24 cellular contexts compared by ENCODE assay signal in genomic region chr5:61582421-61582820, GRCh38.
"Had no signal": no experiment of that assay in that cellular context is flagged by ENCODE, and none has a peak within 500 bp of the region (broad histone marks: within the 10 kb centered on the region; RNA-seq: fewer than 3 reads in every experiment).

No MANE protein-coding gene starts in this region.

- ATAC-seq: activated T-helper 17 cell treated with anti-CD3 and anti-CD28 coated beads, Interleukin-2, amount 50 U/mL, for 72 hours; effector memory CD8-positive, alpha-beta T cell; foreskin keratinocyte; left lobe of liver; natural killer cell treated with Interleukin-12 subunit alpha and Interleukin-12 subunit beta and Interleukin-15 and Interleukin-18, amount 100 ng/mL, for 72 hours; sciatic nerve; stimulated activated naive B cell treated with anti-CD40 and anti-IgM and Interleukin-4, amounts not matched to agents 10 μg/mL and 1 μg/mL and 100 μg/mL, for 72 hours had no signal

- H3K27me3 ChIP-seq: pancreas, transverse colon, uterus had no signal

- H3K27ac Mint-ChIP-seq: activated naive CD8-positive, alpha-beta T cell treated with anti-CD3 and anti-CD28 coated beads for 36 hours; activated T-cell treated with anti-CD3 and anti-CD28 coated beads, Interleukin-2, amount 50 U/mL, for 24 hours; activated T-helper 17 cell treated with anti-CD3 and anti-CD28 coated beads, Interleukin-2, amount 50 U/mL, for 72 hours; brain; effector memory CD8-positive, alpha-beta T cell; natural killer cell treated with Interleukin-12 subunit alpha and Interleukin-12 subunit beta and Interleukin-15 and Interleukin-18, amount 100 ng/mL, for 72 hours; stimulated activated naive B cell treated with anti-CD40 and anti-IgM and Interleukin-4, amounts not matched to agents 10 μg/mL and 1 μg/mL and 100 μg/mL, for 72 hours had no signal

- H3K9me3 Mint-ChIP-seq: activated naive CD8-positive, alpha-beta T cell treated with anti-CD3 and anti-CD28 coated beads for 36 hours; effector memory CD8-positive, alpha-beta T cell; natural killer cell treated with Interleukin-12 subunit alpha and Interleukin-12 subunit beta and Interleukin-15 and Interleukin-18, amount 100 ng/mL, for 72 hours had no signal

- H3K4me3 ChIP-seq: dorsolateral prefrontal cortex, pancreas, smooth muscle cell, transverse colon, uterus had no signal

- H3K9me3 ChIP-seq: pancreas, transverse colon, uterus had no signal

- DNase-seq: activated CD8-positive, alpha-beta memory T cell treated with anti-CD3 and anti-CD28 coated beads, Interleukin-2, amount 50 U/mL, for 4 hours; activated naive CD4-positive, alpha-beta T cell treated with Interleukin-2 at 50 U/mL for 16 hours; activated naive CD8-positive, alpha-beta T cell treated with anti-CD3 and anti-CD28 coated beads for 36 hours; activated T-cell treated with anti-CD3 and anti-CD28 coated beads, Interleukin-2, amount 50 U/mL, for 24 hours; central memory CD4-positive, alpha-beta T cell; dorsolateral prefrontal cortex; effector memory CD8-positive, alpha-beta T cell; foreskin keratinocyte; midbrain; pancreas; stimulated activated CD4-positive, alpha-beta T cell treated with anti-CD3 and anti-CD28 coated beads, Interleukin-15, amount 100 ng/mL, for 24 hours; stimulated activated CD8-positive, alpha-beta memory T cell treated with anti-CD3 and anti-CD28 coated beads, Interleukin-4, amount 100 ng/mL, for 48 hours; stimulated activated naive B cell treated with anti-CD40 and anti-IgM and Interleukin-4, amounts not matched to agents 10 μg/mL and 1 μg/mL and 100 μg/mL, for 72 hours; T-helper 1 cell; T-helper 9 cell; transverse colon; uterus had no signal

- H3K27ac ChIP-seq: dorsolateral prefrontal cortex, epithelial cell of prostate, foreskin keratinocyte, pancreas, transverse colon, uterus had no signal

- H3K27me3 Mint-ChIP-seq: stimulated activated naive B cell treated with anti-CD40 and anti-IgM and Interleukin-4, amounts not matched to agents 10 μg/mL and 1 μg/mL and 100 μg/mL, for 72 hours had no signal

- H3K36me3 ChIP-seq: pancreas, transverse colon, uterus had no signal

- H3K4me2 ChIP-seq: smooth muscle cell had no signal

- H3K4me1 Mint-ChIP-seq: activated T-helper 17 cell treated with anti-CD3 and anti-CD28 coated beads, Interleukin-2, amount 50 U/mL, for 72 hours had no signal

- H3K4me1 ChIP-seq: foreskin keratinocyte, transverse colon, uterus had no signal

- H3K4me3 Mint-ChIP-seq: activated naive CD8-positive, alpha-beta T cell treated with anti-CD3 and anti-CD28 coated beads for 36 hours; activated T-cell treated with anti-CD3 and anti-CD28 coated beads, Interleukin-2, amount 50 U/mL, for 24 hours; activated T-helper 17 cell treated with anti-CD3 and anti-CD28 coated beads, Interleukin-2, amount 50 U/mL, for 72 hours; brain; effector memory CD8-positive, alpha-beta T cell; natural killer cell treated with Interleukin-12 subunit alpha and Interleukin-12 subunit beta and Interleukin-15 and Interleukin-18, amount 100 ng/mL, for 72 hours; stimulated activated naive B cell treated with anti-CD40 and anti-IgM and Interleukin-4, amounts not matched to agents 10 μg/mL and 1 μg/mL and 100 μg/mL, for 72 hours had no signal

- H3K36me3 Mint-ChIP-seq: activated naive CD8-positive, alpha-beta T cell treated with anti-CD3 and anti-CD28 coated beads for 36 hours; brain; natural killer cell treated with Interleukin-12 subunit alpha and Interleukin-12 subunit beta and Interleukin-15 and Interleukin-18, amount 100 ng/mL, for 72 hours; stimulated activated naive B cell treated with anti-CD40 and anti-IgM and Interleukin-4, amounts not matched to agents 10 μg/mL and 1 μg/mL and 100 μg/mL, for 72 hours had no signal
